14 cellular contexts compared by ENCODE assay signal in the genomic region with DNA sequence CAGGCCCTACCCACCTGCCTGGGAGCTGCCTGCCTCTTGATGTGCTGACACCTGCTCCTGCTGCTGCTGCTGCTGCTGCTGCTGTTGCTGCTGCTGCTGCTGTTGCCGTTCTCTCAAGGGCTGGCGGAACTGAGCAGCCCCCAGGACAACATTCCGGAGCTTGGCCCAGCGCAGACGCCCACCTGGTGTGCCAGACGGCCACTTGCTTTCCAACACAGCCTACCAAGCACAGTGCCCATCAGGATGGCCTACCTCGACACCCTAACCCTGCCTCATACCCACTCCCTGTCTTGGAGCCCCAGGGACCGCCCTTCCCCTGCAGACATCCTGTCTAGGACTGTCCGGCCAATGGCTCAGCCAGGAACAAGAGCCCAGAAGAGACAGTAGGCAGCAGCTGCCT.
"Had no signal": no experiment of that assay in that cellular context is flagged by ENCODE, and none has a peak within 500 bp of the region (broad histone marks: within the 10 kb centered on the region; RNA-seq: fewer than 3 reads in every experiment).

No MANE protein-coding gene starts in this region.

- H3K27ac ChIP-seq: esophagus squamous epithelium, foreskin keratinocyte, ovary, thyroid gland, uterus had no signal

- H3K27ac Mint-ChIP-seq: brain, nephron had no signal

- H3K4me3 Mint-ChIP-seq: brain, nephron had no signal

- ATAC-seq: activated CD4-positive, CD25-positive, alpha-beta regulatory T cell treated with anti-CD3 and anti-CD28 coated beads, Interleukin-2, amount 50 U/mL, for 24 hours; foreskin keratinocyte; left lobe of liver had no signal

- H3K36me3 ChIP-seq: ovary, uterus had no signal

- DNase-seq: activated T-cell treated with anti-CD3 and anti-CD28 coated beads, Interleukin-2, amount 50 U/mL, for 1 hour; amygdala; esophagus squamous epithelium; foreskin keratinocyte; head of caudate nucleus; stimulated activated CD4-positive, alpha-beta T cell treated with anti-CD3 and anti-CD28 coated beads, Interleukin-4, amount 100 ng/mL, for 1 hour; SW 1271; thyroid gland had no signal

- H3K9me3 ChIP-seq: esophagus squamous epithelium, ovary, thyroid gland, uterus had no signal

- H3K4me1 Mint-ChIP-seq: brain, nephron had no signal

- H3K27me3 Mint-ChIP-seq: brain had no signal

- H3K9me3 Mint-ChIP-seq: nephron had no signal

- H3K4me1 ChIP-seq: esophagus squamous epithelium, foreskin keratinocyte, thyroid gland, uterus had no signal

- H3K4me3 ChIP-seq: esophagus squamous epithelium, ovary, thyroid gland, uterus had no signal

- H3K27me3 ChIP-seq: esophagus squamous epithelium, foreskin keratinocyte, ovary, thyroid gland, uterus had no signal
